ENCODE assay signal across 1 cellular context in genomic region chr13:99217461-99218101, GRCh38.
TF ChIP-seq lines count a peak whose summit lies in the region.

No MANE protein-coding gene starts in this region.

TF ChIP-seq in IMR-90, 13 proteins besides CTCF, POLR2A, EP300 and RAD21:
- TF ChIP-seq MAZ (IDR thresholded peaks at IDR 0.05; ENCODE audit: borderline replicate concordance, low read depth, low read length) (no peak), CHD1 (IDR thresholded peaks at IDR 0.05; ENCODE audit: low read depth, low read length) (no peak), CEBPB (IDR thresholded peaks at IDR 0.05; ENCODE audit: low read depth, low read length) (no peak), MAFK (IDR thresholded peaks at IDR 0.05; ENCODE audit: low read depth, low read length) (no peak), BHLHE40 (IDR thresholded peaks at IDR 0.05; ENCODE audit: low read depth, low read length) (no peak), RFX5 (IDR thresholded peaks at IDR 0.05; ENCODE audit: low read depth, low read length) (no peak), SMC3 (IDR thresholded peaks at IDR 0.05; ENCODE audit: low read depth, low read length) (no peak), NFE2L2 (IDR thresholded peaks at IDR 0.05; ENCODE audit: low read depth, low read length) (no peak), ELK1 (IDR thresholded peaks at IDR 0.05; ENCODE audit: borderline replicate concordance, low read depth, low read length) (no peak), RCOR1 (IDR thresholded peaks at IDR 0.05; ENCODE audit: insufficient replicate concordance, low read length) (no peak), FOS (IDR thresholded peaks at IDR 0.05; ENCODE audit: low read depth, low read length) (no peak), MXI1 (IDR thresholded peaks at IDR 0.05; ENCODE audit: borderline replicate concordance, low read depth, low read length) (no peak), USF2 (IDR thresholded peaks at IDR 0.05; ENCODE audit: low read depth, low read length) (no peak)
TF ChIP-seq in IMR-90: peak in this region for 0.
